Comparison of ENCODE assay signal across 30 cellular contexts in the genomic region with DNA sequence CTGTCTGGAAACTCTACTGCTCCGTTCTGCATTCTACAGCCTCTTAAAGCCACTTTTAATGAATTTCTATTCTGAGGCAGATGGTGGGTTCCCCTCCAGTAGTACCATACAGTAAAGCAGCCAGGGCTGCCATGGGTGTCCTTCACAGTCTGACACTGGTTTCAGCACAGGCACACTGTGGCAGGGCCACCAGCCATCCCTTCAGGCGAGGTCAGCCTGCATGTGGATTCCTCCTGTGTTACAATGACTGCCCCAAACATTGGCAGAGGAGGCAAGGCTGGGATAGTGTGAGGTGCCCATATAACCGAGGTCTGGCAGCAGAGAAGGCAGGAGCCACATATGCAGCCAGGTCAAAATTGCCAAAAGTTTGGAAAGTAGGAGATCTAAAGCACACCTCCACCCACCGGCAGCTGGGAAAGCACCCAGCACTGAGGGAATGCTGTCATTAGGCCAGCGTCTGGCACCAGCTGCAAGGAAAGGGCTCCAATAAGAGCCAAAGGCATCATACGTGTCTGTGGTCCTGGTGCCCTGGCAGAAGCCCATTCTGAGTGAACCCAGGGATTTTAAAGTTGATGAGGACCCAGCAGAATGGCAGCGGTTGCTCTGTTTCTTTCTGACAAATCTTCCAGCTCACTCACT. TPM values are rescaled to one million over a fixed set of nuclear protein-coding genes. Genes with fewer than 3 reads are reported as not detected.
A peak's percentile ranks its signal among the peaks of the same experiment; 100 is the strongest.
DNase-seq lines count a peak whose midpoint lies in the region; ATAC-seq and TF ChIP-seq lines count a peak whose summit lies in the region.
"Had no signal": no experiment of that assay in that cellular context is flagged by ENCODE, and none has a peak within 500 bp of the region (broad histone marks: within the 10 kb centered on the region; RNA-seq: fewer than 3 reads in every experiment).

No MANE protein-coding gene starts in this region.

- no peak overlapping the region for H2AK5ac ChIP-seq in mesendoderm (ENCODE audit: low read length)

- POLR2A ChIA-PET in naive thymus-derived CD8-positive, alpha-beta T cell (lab: Charles Lee), result no interaction called here

- H3K4me3 ChIP-seq in mesendoderm (ENCODE audit: low read length) (no peak overlapping the region), prostate gland (no peak overlapping the region)
- H3K4me3 ChIP-seq: esophagus squamous epithelium, transverse colon had no signal

- peaks cover 84% of the 10 kb centered on the region for H3K36me3 Mint-ChIP-seq in activated T-cell treated with anti-CD3 and anti-CD28 coated beads, Interleukin-2, amount 50 U/mL, for 24 hours (ENCODE audit: low read depth)
- peaks cover 0 to 38% (median 2%) of the 10 kb centered on the region in 3 donors for H3K36me3 Mint-ChIP-seq in naive thymus-derived CD8-positive, alpha-beta T cell

- H3K4me2 ChIP-seq in mesendoderm (ENCODE audit: low read length), result no peak overlapping the region

- no peak overlapping the region for H3K56ac ChIP-seq in mesendoderm (ENCODE audit: low read length)

- H3K27ac ChIP-seq in mesendoderm (ENCODE audit: low read depth, low read length) (no peak overlapping the region), prostate gland (no peak overlapping the region)
- H3K27ac ChIP-seq: 22Rv1, HL-60, transverse colon, VCaP had no signal

- no CpG with 5 or more reads among the region's 7 CpGs for WGBS in mesendoderm (ENCODE audit: extremely low coverage, insufficient coverage, low lambda C conversion rate)
- WGBS in prostate gland, result 60% methylated on average over 7 of the region's 7 CpGs

- H3K79me2 ChIP-seq in mesendoderm (ENCODE audit: control insufficient read depth, insufficient read depth, low read length), result peaks cover 32% of the 10 kb centered on the region

- H4K5ac ChIP-seq in mesendoderm (ENCODE audit: low read length), result no peak overlapping the region

- H2BK120ac ChIP-seq in mesendoderm (ENCODE audit: low read depth, low read length), result no peak overlapping the region

- no peak for TF ChIP-seq CTCF in prostate gland (IDR thresholded peaks at IDR 0.05)

- H3K4me1 Mint-ChIP-seq in activated T-cell treated with anti-CD3 and anti-CD28 coated beads, Interleukin-2, amount 50 U/mL, for 24 hours (ENCODE audit: low read depth), result peaks cover 84% of the 10 kb centered on the region
- peaks cover 48 to 90% (median 88%) of the 10 kb centered on the region in 4 donors for H3K4me1 Mint-ChIP-seq in naive thymus-derived CD8-positive, alpha-beta T cell

- no peak overlapping the region for H2BK15ac ChIP-seq in mesendoderm (replicated peaks; ENCODE audit: low read depth)

- no peaks in the 10 kb centered on the region for H3K27me3 Mint-ChIP-seq in activated T-cell treated with anti-CD3 and anti-CD28 coated beads, Interleukin-2, amount 50 U/mL, for 24 hours
- no peaks in the 10 kb centered on the region for H3K27me3 Mint-ChIP-seq in naive thymus-derived CD8-positive, alpha-beta T cell
- H3K27me3 Mint-ChIP-seq: activated naive CD8-positive, alpha-beta T cell treated with anti-CD3 and anti-CD28 coated beads for 36 hours; dendritic cell treated with granulocyte-macrophage colony-stimulating factor and Interleukin-4, amounts not matched to agents 40 ng/mL and 50 ng/mL, for 4 days had no signal

- intact Hi-C loops in Right ventricle myocardium superior (cut with DNase I) (no loop called here), prostate gland (cut with DNase I) (no loop called here)

- H3K27me3 ChIP-seq in mesendoderm (ENCODE audit: insufficient read depth, low read length, poor library complexity) (no peaks in the 10 kb centered on the region), prostate gland (replicated peaks; ENCODE audit: insufficient read depth) (no peaks in the 10 kb centered on the region)
- H3K27me3 ChIP-seq: esophagus squamous epithelium, transverse colon had no signal

- DNase-seq in activated T-cell treated with anti-CD3 and anti-CD28 coated beads, Interleukin-2, amount 50 U/mL, for 24 hours, result no peak
- DNase-seq in activated T-cell treated with anti-CD3 and anti-CD28 coated beads, Interleukin-2, amount 50 U/mL, for 1 hour, result no peak
- DNase-seq in Right ventricle myocardium superior (no peak), mesendoderm (no peak), NCI-H1048 (lab: John Stamatoyannopoulos, UW) (no peak), prostate gland (ENCODE audit: low spot score) (no peak), ecto neural progenitor cell (ENCODE audit: low spot score) (no peak)
- no peak for DNase-seq in naive thymus-derived CD8-positive, alpha-beta T cell
- DNase-seq: activated CD4-positive, alpha-beta T cell treated with anti-CD3 and anti-CD28 coated beads for 48 hours; activated CD8-positive, alpha-beta memory T cell treated with anti-CD3 and anti-CD28 coated beads for 24 hours; activated effector memory CD4-positive, alpha-beta T cell treated with anti-CD3 and anti-CD28 coated beads, Interleukin-2, amount 50 U/mL, for 16 hours; activated naive CD8-positive, alpha-beta T cell treated with anti-CD3 and anti-CD28 coated beads for 36 hours; central memory CD4-positive, alpha-beta T cell; DMS79 treated with DMSO at 0.1 percent for 48 hours; esophagus squamous epithelium; GDM1; hippocampal formation; mammary epithelial cell; NCI-H1417 treated with DMSO at 0.1 percent for 48 hours; NCI-H2081 treated with DMSO at 0.1 percent for 48 hours; NCI-H226; NCI-H69; nephron progenitor cell; T-helper 9 cell; transverse colon had no signal

- TF ChIP-seq POLR2A in prostate gland (IDR thresholded peaks at IDR 0.05), result no peak

- no peaks in the 10 kb centered on the region for H3K9me3 Mint-ChIP-seq in activated T-cell treated with anti-CD3 and anti-CD28 coated beads, Interleukin-2, amount 50 U/mL, for 24 hours
- no peaks in the 10 kb centered on the region for H3K9me3 Mint-ChIP-seq in naive thymus-derived CD8-positive, alpha-beta T cell
- H3K9me3 Mint-ChIP-seq: activated naive CD8-positive, alpha-beta T cell treated with anti-CD3 and anti-CD28 coated beads for 36 hours; dendritic cell treated with granulocyte-macrophage colony-stimulating factor and Interleukin-4, amounts not matched to agents 40 ng/mL and 50 ng/mL, for 4 days; nephron progenitor cell had no signal

- H3K9me3 ChIP-seq in prostate gland, result no peaks in the 10 kb centered on the region
- H3K9me3 ChIP-seq: esophagus squamous epithelium, transverse colon had no signal

- no peak overlapping the region for H3K4ac ChIP-seq in mesendoderm (ENCODE audit: low read depth, low read length)

- H2BK5ac ChIP-seq in mesendoderm (ENCODE audit: low read length), result no peak overlapping the region

- peak; percentile 71 for ATAC-seq in Right ventricle myocardium superior (ENCODE audit: poor library complexity)
- no peak for ATAC-seq in naive thymus-derived CD8-positive, alpha-beta T cell
- ATAC-seq: HCT116 had no signal

- no peak overlapping the region for H4K8ac ChIP-seq in mesendoderm (ENCODE audit: low read depth, low read length)

- no peak overlapping the region for H3K18ac ChIP-seq in mesendoderm (ENCODE audit: low read length)

- H3K36me3 ChIP-seq in mesendoderm (ENCODE audit: control insufficient read depth, insufficient read depth, low read length), result no peaks in the 10 kb centered on the region
- no peaks in the 10 kb centered on the region for H3K36me3 ChIP-seq in prostate gland
- H3K36me3 ChIP-seq: transverse colon had no signal

- peak overlapping the region; percentile 29 for H3K23ac ChIP-seq in mesendoderm (ENCODE audit: low read length)

- H3K79me1 ChIP-seq in mesendoderm (ENCODE audit: low read length), result peaks cover 47% of the 10 kb centered on the region

- H3K4me3 Mint-ChIP-seq in activated T-cell treated with anti-CD3 and anti-CD28 coated beads, Interleukin-2, amount 50 U/mL, for 24 hours, result no peak overlapping the region
- no peak overlapping the region for H3K4me3 Mint-ChIP-seq in naive thymus-derived CD8-positive, alpha-beta T cell
- H3K4me3 Mint-ChIP-seq: activated naive CD8-positive, alpha-beta T cell treated with anti-CD3 and anti-CD28 coated beads for 36 hours; dendritic cell treated with granulocyte-macrophage colony-stimulating factor and Interleukin-4, amounts not matched to agents 40 ng/mL and 50 ng/mL, for 4 days; nephron progenitor cell had no signal

- no peak overlapping the region for H3K9ac ChIP-seq in mesendoderm (ENCODE audit: low read length)

- peak overlapping the region; percentile 41 for H3K27ac Mint-ChIP-seq in activated T-cell treated with anti-CD3 and anti-CD28 coated beads, Interleukin-2, amount 50 U/mL, for 24 hours
- peak overlapping the region in 1 of 10 donors; percentile 41 for H3K27ac Mint-ChIP-seq in naive thymus-derived CD8-positive, alpha-beta T cell
- H3K27ac Mint-ChIP-seq: activated naive CD8-positive, alpha-beta T cell treated with anti-CD3 and anti-CD28 coated beads for 36 hours; dendritic cell treated with granulocyte-macrophage colony-stimulating factor and Interleukin-4, amounts not matched to agents 40 ng/mL and 50 ng/mL, for 4 days; nephron progenitor cell had no signal

- H3K4me1 ChIP-seq in mesendoderm (ENCODE audit: control insufficient read depth, low read depth, low read length) (peaks cover 2% of the 10 kb centered on the region), prostate gland (replicated peaks) (no peaks in the 10 kb centered on the region)

RNA-seq across cellular contexts. Expression of a gene that starts 24.0 kb away (rescaled TPM):
- 11.7 TPM for total RNA-seq in Right ventricle myocardium superior
- 25.0 TPM for polyA plus RNA-seq in mesendoderm (2013, experiment 1 of 2)
- 24.3 TPM for polyA plus RNA-seq in mesendoderm (2013, experiment 2 of 2)
- total RNA-seq in naive thymus-derived CD8-positive, alpha-beta T cell, result 10 to 100 TPM; 17.3 to 18.3 TPM
- polyA plus RNA-seq in naive thymus-derived CD8-positive, alpha-beta T cell, result 1 to 10 TPM; 4.5 to 5.9 (median 5.0) TPM
- total RNA-seq in prostate gland, result 10 to 100 TPM; 24.2 to 40.7 TPM
